1 cellular context compared by ENCODE assay signal in genomic region chr22:20935049-20935448, GRCh38. TPM values are rescaled to one million over a fixed set of nuclear protein-coding genes. Genes with fewer than 3 reads are reported as not detected.
"Had no signal": no experiment of that assay in that cellular context is flagged by ENCODE, and none has a peak within 500 bp of the region (broad histone marks: within the 10 kb centered on the region; RNA-seq: fewer than 3 reads in every experiment).

No MANE protein-coding gene starts in this region.

RNA-seq across cellular contexts. Expression of gene AIFM3, which starts 32.0 kb away (rescaled TPM):
- total RNA-seq: H4 had no signal
